ENCODE assay signal across 1 cellular context in genomic region chr22:35379146-35379993, GRCh38.
TF ChIP-seq lines count a peak whose summit lies in the region.

No MANE protein-coding gene starts in this region.

TF ChIP-seq in HepG2, 621 proteins besides CTCF, POLR2A, EP300 and RAD21 (continued from another document and continues in another):
- TF ChIP-seq ZNF589 (CRISPR knock-in tag; conservative IDR thresholded peaks at IDR 0.05): no peak
- no peak for TF ChIP-seq ZNF17 (CRISPR knock-in tag; IDR thresholded peaks at IDR 0.05)
- TF ChIP-seq CAMTA2 (CRISPR knock-in tag; IDR thresholded peaks at IDR 0.05; ENCODE audit: borderline replicate concordance): no peak
- no peak for TF ChIP-seq KDM2A (CRISPR knock-in tag; IDR thresholded peaks at IDR 0.05; ENCODE audit: borderline replicate concordance, low read depth)
- TF ChIP-seq FOXK2 (IDR thresholded peaks at IDR 0.05): no peak
- TF ChIP-seq ZNF672 (CRISPR knock-in tag; IDR thresholded peaks at IDR 0.05): no peak
- no peak for TF ChIP-seq ZNF18 (CRISPR knock-in tag; IDR thresholded peaks at IDR 0.05; ENCODE audit: insufficient replicate concordance)
- TF ChIP-seq ZNF790 (CRISPR knock-in tag; IDR thresholded peaks at IDR 0.05; ENCODE audit: borderline replicate concordance): no peak
- no peak for TF ChIP-seq ZNF430 (CRISPR knock-in tag; IDR thresholded peaks at IDR 0.05)
- no peak for TF ChIP-seq KLF9 (CRISPR knock-in tag; IDR thresholded peaks at IDR 0.05; ENCODE audit: low read depth)
- TF ChIP-seq ZNF234 (CRISPR knock-in tag; conservative IDR thresholded peaks at IDR 0.05): no peak
- no peak for TF ChIP-seq CHCHD3 (CRISPR knock-in tag; IDR thresholded peaks at IDR 0.05)
- TF ChIP-seq ZBED4 (CRISPR knock-in tag; IDR thresholded peaks at IDR 0.05; ENCODE audit: borderline replicate concordance): no peak
- peak; percentile 93 for TF ChIP-seq ZNF770 (CRISPR knock-in tag; IDR thresholded peaks at IDR 0.05)
- no peak for TF ChIP-seq BORCS8-MEF2B (CRISPR knock-in tag; IDR thresholded peaks at IDR 0.05)
- TF ChIP-seq YY1 (IDR thresholded peaks at IDR 0.05; ENCODE audit: insufficient read depth, insufficient replicate concordance, low read depth, low read length): no peak
- TF ChIP-seq HOXA5 (CRISPR knock-in tag; IDR thresholded peaks at IDR 0.05): no peak
- no peak for TF ChIP-seq NBN (conservative IDR thresholded peaks at IDR 0.05)
- TF ChIP-seq CEBPB (IDR thresholded peaks at IDR 0.05; ENCODE audit: borderline replicate concordance, low read depth, low read length): no peak
- no peak for TF ChIP-seq MAFG (CRISPR knock-in tag; IDR thresholded peaks at IDR 0.05)
- peak; percentile 85 for TF ChIP-seq SP5 (CRISPR knock-in tag; IDR thresholded peaks at IDR 0.05; ENCODE audit: borderline replicate concordance, low read depth)
- no peak for TF ChIP-seq ZNF619 (CRISPR knock-in tag; IDR thresholded peaks at IDR 0.05)
- TF ChIP-seq ZNF564 (CRISPR knock-in tag; IDR thresholded peaks at IDR 0.05): no peak
- peak; percentile 70 for TF ChIP-seq PAXIP1 (CRISPR knock-in tag; conservative IDR thresholded peaks at IDR 0.05)
- TF ChIP-seq RXRA (CRISPR knock-in tag; IDR thresholded peaks at IDR 0.05): peak; percentile 24; the same call in 1 of the 2 replicates
- peak; percentile 36 for TF ChIP-seq FOXP4 (CRISPR knock-in tag; IDR thresholded peaks at IDR 0.05)
- no peak for TF ChIP-seq ZNF567 (CRISPR knock-in tag; IDR thresholded peaks at IDR 0.05; ENCODE audit: borderline replicate concordance)
- TF ChIP-seq KDM6A (CRISPR knock-in tag; IDR thresholded peaks at IDR 0.05; ENCODE audit: low read depth): peak; percentile 34; the same call in 1 of the 2 replicates
- TF ChIP-seq REST (IDR thresholded peaks at IDR 0.05; ENCODE audit: borderline replicate concordance in 1 of 2, low read depth in 1 of 2, low read length in 2 of 2): no peak
- TF ChIP-seq ZNF781 (CRISPR knock-in tag; IDR thresholded peaks at IDR 0.05; ENCODE audit: borderline replicate concordance, not compliant biosample characterization): no peak
- TF ChIP-seq ZFP41 (CRISPR knock-in tag; IDR thresholded peaks at IDR 0.05; ENCODE audit: borderline replicate concordance): no peak
- no peak for TF ChIP-seq TFDP2 (CRISPR knock-in tag; IDR thresholded peaks at IDR 0.05)
- no peak for TF ChIP-seq ZNF333 (CRISPR knock-in tag; IDR thresholded peaks at IDR 0.05; ENCODE audit: borderline replicate concordance)
- peak; percentile 67 for TF ChIP-seq TCF7 (IDR thresholded peaks at IDR 0.05; ENCODE audit: low read depth)
- no peak for TF ChIP-seq PHF5A (CRISPR knock-in tag; IDR thresholded peaks at IDR 0.05; ENCODE audit: low read depth, unreplicated experiment)
- TF ChIP-seq PBX3 (CRISPR knock-in tag; IDR thresholded peaks at IDR 0.05; ENCODE audit: borderline replicate concordance): no peak
- no peak for TF ChIP-seq MXD1 (CRISPR knock-in tag; IDR thresholded peaks at IDR 0.05)
- peak; percentile 53; the same call in 1 of the 2 replicates for TF ChIP-seq NCOA2 (CRISPR knock-in tag; IDR thresholded peaks at IDR 0.05)
- no peak for TF ChIP-seq ZNF850 (CRISPR knock-in tag; conservative IDR thresholded peaks at IDR 0.05)
- no peak for TF ChIP-seq ZNF879 (CRISPR knock-in tag; IDR thresholded peaks at IDR 0.05)
- no peak for TF ChIP-seq PRPF4 (IDR thresholded peaks at IDR 0.05; ENCODE audit: low read depth, low read length, poor library complexity, severe bottlenecking)
- no peak for TF ChIP-seq MEIS2 (CRISPR knock-in tag; IDR thresholded peaks at IDR 0.05)
- TF ChIP-seq HNRNPL (IDR thresholded peaks at IDR 0.05; ENCODE audit: low read depth, low read length): no peak
- no peak for TF ChIP-seq ZNF775 (CRISPR knock-in tag; IDR thresholded peaks at IDR 0.05; ENCODE audit: borderline replicate concordance)
